In genomic region chr1:36346741-36347370, GRCh38 we compare ENCODE assay signal across 19 cellular contexts. TPM values are rescaled to one million over a fixed set of nuclear protein-coding genes. Genes with fewer than 3 reads are reported as not detected.
DNase-seq lines count a peak whose midpoint lies in the region; ATAC-seq and TF ChIP-seq lines count a peak whose summit lies in the region.
"Had no signal": no experiment of that assay in that cellular context is flagged by ENCODE, and none has a peak within 500 bp of the region (broad histone marks: within the 10 kb centered on the region; RNA-seq: fewer than 3 reads in every experiment).

No MANE protein-coding gene starts in this region.

- peaks cover 70 to 71% of the 10 kb centered on the region in 2 experiments for H3K4me1 ChIP-seq in neutrophil (ENCODE audit: control insufficient read depth in 1 of 2, insufficient read depth in 1 of 2, low read depth in 1 of 2, low read length in 1 of 2)

- CTCF ChIA-PET in activated naive CD4-positive, alpha-beta T cell treated with anti-CD3 and anti-CD28 coated beads, Interleukin-2, amount 10 ng/mL, durations not matched to agents 7 days and 5 days (lab: Charles Lee), result interaction anchor here (2.0 kb wide), 1 partner anchor 73 kb away, joined by 8 read pairs; no protein-coding TSS in a partner anchor
- CTCF ChIA-PET in RWPE1 (lab: Yijun Ruan, JAX), result interaction anchor here (0.6 kb wide), 1 partner anchor 198 kb away, joined by 5 read pairs; no protein-coding TSS in a partner anchor

- TF ChIP-seq CTCF in RWPE1 (conservative IDR thresholded peaks at IDR 0.05; ENCODE audit: low read depth) (no peak), neutrophil (IDR thresholded peaks at IDR 0.05) (no peak)

- no peak overlapping the region for H3K4me3 Mint-ChIP-seq in activated naive CD4-positive, alpha-beta T cell treated with anti-CD3 and anti-CD28 coated beads, Interleukin-2, amount 10 ng/mL, durations not matched to agents 7 days and 5 days
- H3K4me3 Mint-ChIP-seq: CD8-positive, alpha-beta T cell had no signal

- H3K9me3 Mint-ChIP-seq in activated naive CD4-positive, alpha-beta T cell treated with anti-CD3 and anti-CD28 coated beads, Interleukin-2, amount 10 ng/mL, durations not matched to agents 7 days and 5 days, result no peaks in the 10 kb centered on the region
- H3K9me3 Mint-ChIP-seq: CD8-positive, alpha-beta T cell had no signal

- no peaks in the 10 kb centered on the region for H3K9me3 ChIP-seq in neutrophil
- H3K9me3 ChIP-seq: BLaER1 treated with 17β-estradiol and CSF1 and Interleukin-3, amounts not matched to agents 10 nM and 100 nM had no signal

- peak overlapping the region; percentile 19; the same call in 1 of the 2 replicates for H3K27ac ChIP-seq in RWPE1
- peak overlapping the region; percentile 59 for H3K27ac ChIP-seq in neutrophil
- H3K27ac ChIP-seq: BLaER1 treated with 17β-estradiol and CSF1 and Interleukin-3, amounts not matched to agents 10 nM and 100 nM had no signal

- H3K36me3 ChIP-seq in neutrophil, result peaks cover 91% of the 10 kb centered on the region

- no peak for ATAC-seq in HG02642 (IDR thresholded peaks at IDR 0.05; ENCODE audit: poor library complexity, unreplicated experiment)
- ATAC-seq: CD8-positive, alpha-beta T cell; HCT116; PC-3 had no signal

- peaks cover 34% of the 10 kb centered on the region for H3K36me3 Mint-ChIP-seq in activated naive CD4-positive, alpha-beta T cell treated with anti-CD3 and anti-CD28 coated beads, Interleukin-2, amount 10 ng/mL, durations not matched to agents 7 days and 5 days

- no peaks in the 10 kb centered on the region for H3K27me3 Mint-ChIP-seq in activated naive CD4-positive, alpha-beta T cell treated with anti-CD3 and anti-CD28 coated beads, Interleukin-2, amount 10 ng/mL, durations not matched to agents 7 days and 5 days

- no peaks in the 10 kb centered on the region for H3K27me3 ChIP-seq in neutrophil
- H3K27me3 ChIP-seq: BLaER1 treated with 17β-estradiol and CSF1 and Interleukin-3, amounts not matched to agents 10 nM and 100 nM had no signal

- peaks cover 19% of the 10 kb centered on the region for H3K4me1 Mint-ChIP-seq in activated naive CD4-positive, alpha-beta T cell treated with anti-CD3 and anti-CD28 coated beads, Interleukin-2, amount 10 ng/mL, durations not matched to agents 7 days and 5 days

- no peak overlapping the region for H3K4me3 ChIP-seq in neutrophil (ENCODE audit: low read depth in 1 of 2, low read length in 1 of 2)
- H3K4me3 ChIP-seq: BLaER1 treated with 17β-estradiol and CSF1 and Interleukin-3, amounts not matched to agents 10 nM and 100 nM had no signal

- POLR2A ChIA-PET in RWPE1 (lab: Yijun Ruan, JAX; ENCODE audit: low non-redundant PET), result no interaction called here

- peak overlapping the region; percentile 2 for H3K27ac Mint-ChIP-seq in activated naive CD4-positive, alpha-beta T cell treated with anti-CD3 and anti-CD28 coated beads, Interleukin-2, amount 10 ng/mL, durations not matched to agents 7 days and 5 days
- H3K27ac Mint-ChIP-seq: CD8-positive, alpha-beta T cell had no signal

- no peak for DNase-seq in activated naive CD4-positive, alpha-beta T cell treated with anti-CD3 and anti-CD28 coated beads, Interleukin-2, amount 10 ng/mL, durations not matched to agents 7 days and 5 days
- no peak for DNase-seq in activated naive CD4-positive, alpha-beta T cell treated with Interleukin-2 at 50 U/mL for 16 hours
- DNase-seq in RWPE1 (ENCODE audit: low spot score), result no peak
- no peak for DNase-seq in hypothalamus (lab: John Stamatoyannopoulos, UW)
- no peak for DNase-seq in HT-29 (ENCODE audit: low spot score)
- DNase-seq: CD8-positive, alpha-beta T cell; DMS79; GOT3; NCI-H1105 treated with DMSO at 0.1 percent for 48 hours; NCI-H187 treated with DMSO at 0.1 percent for 48 hours; NCI-H345; NCI-H524 treated with DMSO at 0.1 percent for 48 hours; PC-3; RPMI8226; SIG-M5 had no signal

RNA-seq across cellular contexts. Expression of gene EVA1B, which starts 23.4 kb away (rescaled TPM):
- 25.0 and 32.9 TPM in 2 replicates for total RNA-seq in HT-29 (2014; rRNA removed; shearing (Covaris generic))

RNA-seq across cellular contexts. Expression of gene STK40, which starts 38.9 kb away (rescaled TPM):
- 21.0 and 26.2 TPM in 2 replicates for total RNA-seq in HT-29 (2014; rRNA removed; shearing (Covaris generic))

RNA-seq across cellular contexts. Expression of gene SH3D21, which starts 40.7 kb away (rescaled TPM):
- total RNA-seq in HT-29 (2014; rRNA removed; shearing (Covaris generic)), result 12.6 and 14.8 TPM in 2 replicates

RNA-seq across cellular contexts. Expression of gene LSM10, which starts 50.9 kb away (rescaled TPM):
- total RNA-seq in HT-29 (2014; rRNA removed; shearing (Covaris generic)), result 13.4 and 13.8 TPM in 2 replicates
